In the genomic region with DNA sequence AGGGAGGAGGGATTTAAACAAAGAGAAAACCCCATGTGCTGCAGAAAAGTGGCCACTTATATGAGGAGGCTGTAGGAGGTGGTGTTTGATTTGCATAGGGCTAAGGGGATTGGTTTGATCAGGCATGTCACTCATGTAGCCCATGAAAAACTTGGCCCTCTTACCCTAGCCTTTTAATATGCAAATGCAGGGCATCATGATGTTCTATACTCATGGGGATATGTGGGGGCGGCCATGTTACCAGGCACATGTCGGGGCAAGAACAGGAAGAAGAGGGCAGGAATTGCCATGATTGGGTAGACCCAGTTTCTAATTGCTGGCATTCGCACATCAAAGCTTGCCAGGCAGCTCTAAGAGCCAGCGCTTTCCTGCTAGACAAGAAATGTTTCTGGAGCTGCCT, we compare ENCODE assay signal across 10 cellular contexts. TPM values are rescaled to one million over a fixed set of nuclear protein-coding genes. Genes with fewer than 3 reads are reported as not detected.
DNase-seq lines count a peak whose midpoint lies in the region; ATAC-seq and TF ChIP-seq lines count a peak whose summit lies in the region.
"Had no signal": no experiment of that assay in that cellular context is flagged by ENCODE, and none has a peak within 500 bp of the region (broad histone marks: within the 10 kb centered on the region; RNA-seq: fewer than 3 reads in every experiment).

No MANE protein-coding gene starts in this region.

- H4K20me1 ChIP-seq in neural progenitor cell (ENCODE audit: low read depth): no peaks in the 10 kb centered on the region

- peak overlapping the region; percentile 90 for H2AFZ ChIP-seq in neural progenitor cell (replicated peaks)

- no peaks in the 10 kb centered on the region for H3K9me3 Mint-ChIP-seq in MCF 10A (ENCODE audit: unreplicated experiment)
- H3K9me3 Mint-ChIP-seq in neural progenitor cell: no peaks in the 10 kb centered on the region
- H3K9me3 Mint-ChIP-seq in activated CD4-positive, alpha-beta memory T cell treated with anti-CD3 and anti-CD28 coated beads, Interleukin-2, amount 10 ng/mL, durations not matched to agents 7 days and 5 days: no peaks in the 10 kb centered on the region

- no peak overlapping the region for H3K4me3 ChIP-seq in neural progenitor cell
- H3K4me3 ChIP-seq: colonic mucosa had no signal

- H3K36me3 Mint-ChIP-seq in MCF 10A (ENCODE audit: insufficient read depth, unreplicated experiment): no peaks in the 10 kb centered on the region
- no peaks in the 10 kb centered on the region for H3K36me3 Mint-ChIP-seq in neural progenitor cell
- no peaks in the 10 kb centered on the region for H3K36me3 Mint-ChIP-seq in activated CD4-positive, alpha-beta memory T cell treated with anti-CD3 and anti-CD28 coated beads, Interleukin-2, amount 10 ng/mL, durations not matched to agents 7 days and 5 days (ENCODE audit: low read depth)

- CTCF ChIA-PET in MCF 10A (lab: Yijun Ruan, JAX): interaction anchor here (1.0 kb wide), 1 partner anchor 125 kb away, joined by 4 read pairs; no protein-coding TSS in a partner anchor
- CTCF ChIA-PET in activated CD4-positive, alpha-beta memory T cell treated with anti-CD3 and anti-CD28 coated beads, Interleukin-2, amount 10 ng/mL, durations not matched to agents 7 days and 5 days (lab: Charles Lee): no interaction called here

- intact Hi-C loops in MCF 10A (cut with micrococcal nuclease): no loop called here

- no peak overlapping the region for H3K27ac ChIP-seq in neural progenitor cell
- H3K27ac ChIP-seq: colonic mucosa had no signal

- H3K27ac Mint-ChIP-seq in MCF 10A (ENCODE audit: low read depth, unreplicated experiment): no peak overlapping the region
- H3K27ac Mint-ChIP-seq in neural progenitor cell: peak overlapping the region; percentile 34
- no peak overlapping the region for H3K27ac Mint-ChIP-seq in activated CD4-positive, alpha-beta memory T cell treated with anti-CD3 and anti-CD28 coated beads, Interleukin-2, amount 10 ng/mL, durations not matched to agents 7 days and 5 days

- no peak overlapping the region for H3K4me3 Mint-ChIP-seq in MCF 10A (ENCODE audit: unreplicated experiment)
- H3K4me3 Mint-ChIP-seq in neural progenitor cell: no peak overlapping the region
- H3K4me3 Mint-ChIP-seq in activated CD4-positive, alpha-beta memory T cell treated with anti-CD3 and anti-CD28 coated beads, Interleukin-2, amount 10 ng/mL, durations not matched to agents 7 days and 5 days: no peak overlapping the region

- no peaks in the 10 kb centered on the region for H3K9me3 ChIP-seq in neural progenitor cell (ENCODE audit: low read depth)
- H3K9me3 ChIP-seq: colonic mucosa had no signal

- no peak overlapping the region for H3K9ac ChIP-seq in neural progenitor cell

- H3K36me3 ChIP-seq in neural progenitor cell: no peaks in the 10 kb centered on the region
- H3K36me3 ChIP-seq: colonic mucosa had no signal

- peaks cover 11% of the 10 kb centered on the region for H3F3A ChIP-seq in neural progenitor cell (ENCODE audit: low read depth)

- BruUV-seq in MCF 10A (replicated peaks; lab: Mats Ljungman, UMichigan): no TSS peak

- H3K27me3 Mint-ChIP-seq in MCF 10A (ENCODE audit: insufficient read depth, unreplicated experiment) (no peaks in the 10 kb centered on the region), neural progenitor cell (ENCODE audit: insufficient read depth, low read depth) (no peaks in the 10 kb centered on the region)
- H3K27me3 Mint-ChIP-seq in activated CD4-positive, alpha-beta memory T cell treated with anti-CD3 and anti-CD28 coated beads, Interleukin-2, amount 10 ng/mL, durations not matched to agents 7 days and 5 days: peaks cover 29% of the 10 kb centered on the region

- no peak overlapping the region for H3K4me2 ChIP-seq in neural progenitor cell

- TF ChIP-seq CTCF in MCF 10A (IDR thresholded peaks at IDR 0.05; ENCODE audit: unreplicated experiment): no peak
- no peak for TF ChIP-seq CTCF in neural progenitor cell (IDR thresholded peaks at IDR 0.05)

- H3K4me1 ChIP-seq in neural progenitor cell: peaks cover 31% of the 10 kb centered on the region

- POLR2A ChIA-PET in MCF 10A (lab: Yijun Ruan, JAX): interaction anchor here (0.6 to 1.9 kb wide), 6 partner anchors 11 to 364 kb away, joined by 3 to 10 read pairs (median 4); a partner anchor contains a TSS
- POLR2A ChIA-PET in activated CD4-positive, alpha-beta memory T cell treated with anti-CD3 and anti-CD28 coated beads, Interleukin-2, amount 10 ng/mL, durations not matched to agents 7 days and 5 days (lab: Charles Lee): no interaction called here

- DNase-seq in DMS153 treated with DMSO at 0.1 percent for 48 hours (lab: John Stamatoyannopoulos, UW; ENCODE audit: unreplicated experiment) (peak; percentile 52), NCI-H1436 treated with DMSO at 0.1 percent for 48 hours (lab: John Stamatoyannopoulos, UW) (peak; percentile 30), MCF 10A (ENCODE audit: unreplicated experiment) (peak; percentile 61), neural progenitor cell (ENCODE audit: low spot score) (no peak), kidney tubule cell (ENCODE audit: low spot score) (no peak)
- DNase-seq in activated CD4-positive, alpha-beta memory T cell treated with anti-CD3 and anti-CD28 coated beads, Interleukin-2, amount 10 ng/mL, durations not matched to agents 7 days and 5 days: no peak
- DNase-seq: colonic mucosa, kidney had no signal

- no peaks in the 10 kb centered on the region for H3K27me3 ChIP-seq in neural progenitor cell
- H3K27me3 ChIP-seq: colonic mucosa had no signal

- H3K4me1 Mint-ChIP-seq in MCF 10A (ENCODE audit: insufficient read depth, unreplicated experiment) (peaks cover 22% of the 10 kb centered on the region), neural progenitor cell (peaks cover 10% of the 10 kb centered on the region)
- no peaks in the 10 kb centered on the region for H3K4me1 Mint-ChIP-seq in activated CD4-positive, alpha-beta memory T cell treated with anti-CD3 and anti-CD28 coated beads, Interleukin-2, amount 10 ng/mL, durations not matched to agents 7 days and 5 days

- no peak for ATAC-seq in GM19395 (IDR thresholded peaks at IDR 0.05; ENCODE audit: unreplicated experiment)
- ATAC-seq in GM19324 (IDR thresholded peaks at IDR 0.05; ENCODE audit: low FRiP score, unreplicated experiment): no peak

- no peaks in the 10 kb centered on the region for H3K79me2 ChIP-seq in neural progenitor cell (ENCODE audit: low read depth)

RNA-seq across cellular contexts. Expression of a gene that starts 28.8 kb away (rescaled TPM):
- total RNA-seq in MCF 10A (2022): 0.54 and 2.3 TPM in 2 replicates
- not detected in 2 replicates for total RNA-seq in neural progenitor cell (ENCODE audit: low replicate concordance)
- under 1 TPM; 0.43 to 0.93 TPM for total RNA-seq in activated CD4-positive, alpha-beta memory T cell treated with anti-CD3 and anti-CD28 coated beads, Interleukin-2, amount 10 ng/mL, durations not matched to agents 7 days and 5 days

RNA-seq across cellular contexts. Expression of a gene that starts 48.5 kb away (rescaled TPM):
- total RNA-seq in MCF 10A (2022) (0.66 and 0.84 TPM in 2 replicates), neural progenitor cell (ENCODE audit: low replicate concordance) (not detected in 2 replicates)
- total RNA-seq in activated CD4-positive, alpha-beta memory T cell treated with anti-CD3 and anti-CD28 coated beads, Interleukin-2, amount 10 ng/mL, durations not matched to agents 7 days and 5 days: not detected

RNA-seq across cellular contexts. Expression of a gene that starts 53.4 kb away (rescaled TPM):
- total RNA-seq in MCF 10A (2022) (not detected in 2 replicates), neural progenitor cell (ENCODE audit: low replicate concordance) (0.06 TPM in 2 replicates)
- 1 to 10 TPM in 1 of 2 experiments, under 1 TPM in 1; 0.65 to 1.1 TPM for total RNA-seq in activated CD4-positive, alpha-beta memory T cell treated with anti-CD3 and anti-CD28 coated beads, Interleukin-2, amount 10 ng/mL, durations not matched to agents 7 days and 5 days

RNA-seq across cellular contexts. Expression of a gene that starts 59.3 kb away (rescaled TPM):
- total RNA-seq in MCF 10A (2022) (0.81 and 2.3 TPM in 2 replicates), neural progenitor cell (ENCODE audit: low replicate concordance) (not detected in 2 replicates)
- not detected for total RNA-seq in activated CD4-positive, alpha-beta memory T cell treated with anti-CD3 and anti-CD28 coated beads, Interleukin-2, amount 10 ng/mL, durations not matched to agents 7 days and 5 days
- total RNA-seq: colonic mucosa had no signal

Comparison
In these comparisons a context has a peak if more than half of its experiments do, and no peak if none do; other contexts are left out.
1. DNase-seq: peak in DMS153 treated with DMSO at 0.1 percent for 48 hours (single experiment), NCI-H1436 treated with DMSO at 0.1 percent for 48 hours (single experiment) and MCF 10A (single experiment); none in neural progenitor cell (single experiment), activated CD4-positive, alpha-beta memory T cell treated with anti-CD3 and anti-CD28 coated beads, Interleukin-2, amount 10 ng/mL, durations not matched to agents 7 days and 5 days (single experiment) and kidney tubule cell (single experiment).